ENCODE assay signal across 1 cellular context in genomic region chr3:99817437-99818240, GRCh38.
TF ChIP-seq lines count a peak whose summit lies in the region.

TSS of gene CMSS1 (plus strand) at chr3:99817862.

TF ChIP-seq in HEK293, 187 proteins besides CTCF, POLR2A, EP300 and RAD21 (continued from another document):
- TF ChIP-seq ZNF366 (tag by site-specific recombination; conservative IDR thresholded peaks at IDR 0.05), result no peak
- no peak for TF ChIP-seq ZNF596 (tag by site-specific recombination; IDR thresholded peaks at IDR 0.05)
- TF ChIP-seq INSM2 (tag by site-specific recombination; IDR thresholded peaks at IDR 0.05), result 0 out of 2 replicates have a peak, but pooled peaks have one; percentile 69
- no peak for TF ChIP-seq ZSCAN5A (tag by site-specific recombination; IDR thresholded peaks at IDR 0.05)
- no peak for TF ChIP-seq SCRT1 (tag by site-specific recombination; IDR thresholded peaks at IDR 0.05; ENCODE audit: borderline replicate concordance)
- TF ChIP-seq ZNF324 (tag by site-specific recombination; IDR thresholded peaks at IDR 0.05), result peak; percentile 84
- no peak for TF ChIP-seq BCL11B (tag by site-specific recombination; IDR thresholded peaks at IDR 0.05; ENCODE audit: low read depth)
- TF ChIP-seq ZNF48 (tag by site-specific recombination; IDR thresholded peaks at IDR 0.05), result no peak
- no peak for TF ChIP-seq ZNF571 (tag by site-specific recombination; IDR thresholded peaks at IDR 0.05)
- TF ChIP-seq PRDM6 (tag by site-specific recombination; IDR thresholded peaks at IDR 0.05), result no peak
- no peak for TF ChIP-seq ZNF157 (tag by site-specific recombination; IDR thresholded peaks at IDR 0.05)
- TF ChIP-seq ZBTB10 (tag by site-specific recombination; IDR thresholded peaks at IDR 0.05), result no peak
- 0 out of 2 replicates have a peak, but pooled peaks have one; percentile 21 for TF ChIP-seq ZNF664 (tag by site-specific recombination; IDR thresholded peaks at IDR 0.05)
- TF ChIP-seq ZNF433 (tag by site-specific recombination; IDR thresholded peaks at IDR 0.05; ENCODE audit: low read depth), result no peak
- no peak for TF ChIP-seq ZNF488 (tag by site-specific recombination; IDR thresholded peaks at IDR 0.05)
- no peak for TF ChIP-seq ZNF707 (tag by site-specific recombination; IDR thresholded peaks at IDR 0.05)
- no peak for TF ChIP-seq ZNF184 (tag by site-specific recombination; IDR thresholded peaks at IDR 0.05)
- peak; percentile 87; the same call in 1 of the 2 replicates for TF ChIP-seq ZNF2 (tag by site-specific recombination; IDR thresholded peaks at IDR 0.05)
- peak; percentile 59 for TF ChIP-seq ZFHX2 (tag by site-specific recombination; conservative IDR thresholded peaks at IDR 0.05)
- TF ChIP-seq ZNF266 (tag by site-specific recombination; IDR thresholded peaks at IDR 0.05; ENCODE audit: low read depth), result no peak
- no peak for TF ChIP-seq ZNF747 (tag by site-specific recombination; IDR thresholded peaks at IDR 0.05)
- TF ChIP-seq ZIC2 (tag by site-specific recombination; IDR thresholded peaks at IDR 0.05), result peak; percentile 80
- TF ChIP-seq ZNF501 (tag by site-specific recombination; IDR thresholded peaks at IDR 0.05), result peak; percentile 93
- no peak for TF ChIP-seq ZNF248 (tag by site-specific recombination; IDR thresholded peaks at IDR 0.05)
- TF ChIP-seq ZNF138 (tag by site-specific recombination; IDR thresholded peaks at IDR 0.05; ENCODE audit: borderline replicate concordance), result no peak
- peak; percentile 78; the same call in 1 of the 2 replicates for TF ChIP-seq TCF7L2 (IDR thresholded peaks at IDR 0.05; ENCODE audit: borderline replicate concordance, low read depth, low read length)
- TF ChIP-seq ZNF544 (tag by site-specific recombination; IDR thresholded peaks at IDR 0.05), result no peak
- TF ChIP-seq ZBTB11 (tag by site-specific recombination; conservative IDR thresholded peaks at IDR 0.05; ENCODE audit: low read depth), result peak; percentile 30; the same call in 1 of the 2 replicates
- TF ChIP-seq ZNF473 (tag by site-specific recombination; IDR thresholded peaks at IDR 0.05), result no peak
- no peak for TF ChIP-seq ZBTB6 (tag by site-specific recombination; IDR thresholded peaks at IDR 0.05)
- no peak for TF ChIP-seq REST (tag by site-specific recombination; IDR thresholded peaks at IDR 0.05)
- TF ChIP-seq ZNF37A (tag by site-specific recombination; IDR thresholded peaks at IDR 0.05), result no peak
